6 cellular contexts compared by ENCODE assay signal in the genomic region with DNA sequence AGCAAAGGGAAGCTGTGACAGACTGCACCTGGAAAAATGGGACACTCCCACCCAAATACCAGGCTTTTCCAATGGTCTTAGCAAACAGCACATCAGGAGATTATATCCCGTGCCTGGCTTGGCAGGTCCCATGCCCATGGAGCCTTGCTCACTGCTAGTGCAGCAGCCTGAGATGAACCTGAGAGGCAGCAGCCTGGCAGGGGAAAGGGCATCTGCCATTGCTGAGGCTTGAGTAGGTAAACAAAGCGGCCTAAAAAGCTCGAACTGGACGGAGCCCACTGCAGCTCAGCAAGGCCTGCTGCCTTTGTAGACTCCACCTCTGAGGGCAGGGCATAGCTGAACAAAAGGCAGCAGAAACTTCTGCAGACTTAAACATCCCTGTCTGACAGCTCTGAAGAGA. TPM values are rescaled to one million over a fixed set of nuclear protein-coding genes. Genes with fewer than 3 reads are reported as not detected.
DNase-seq lines count a peak whose midpoint lies in the region; ATAC-seq, FAIRE-seq and TF ChIP-seq lines count a peak whose summit lies in the region.
"Not testable (repeated sequence)": the region's sequence is repeated elsewhere in the genome, so short reads cannot be mapped to it uniquely, and the experiment has no call there.
"Had no signal": no experiment of that assay in that cellular context is flagged by ENCODE, and none has a peak within 500 bp of the region (broad histone marks: within the 10 kb centered on the region; RNA-seq: fewer than 3 reads in every experiment).

No MANE protein-coding gene starts in this region.

- H3K4me3 ChIP-seq in HepG2 (replicated peaks in 1 of 3; ENCODE audit: insufficient read depth in 1 of 3, low read depth in 2 of 3, low read length in 3 of 3), result peak overlapping the region in 1 of 3 experiments; percentile 28; a peak in 1 of 6 replicates
- peak overlapping the region in 1 of 2 donors; percentile 58 for H3K4me3 ChIP-seq in neuronal stem cell (ENCODE audit: low read length in 2 of 2)

- not testable (repeated sequence) for FAIRE-seq in HepG2 (lab: Jason Lieb, UNC)

- peaks cover 23% of the 10 kb centered on the region for H3K4me1 ChIP-seq in HepG2 (ENCODE audit: insufficient read depth, low read length)
- not testable (repeated sequence) for H3K4me1 ChIP-seq in neuronal stem cell (ENCODE audit: control insufficient read depth in 2 of 2, insufficient read depth in 1 of 2, low read depth in 1 of 2, low read length in 2 of 2)

- H4K8ac ChIP-seq in neuronal stem cell (ENCODE audit: low read depth, low read length), result not testable (repeated sequence)

- H3K36me3 ChIP-seq in HepG2 (replicated peaks in 1 of 2; ENCODE audit: control insufficient read depth in 1 of 2, insufficient read depth in 2 of 2, low read length in 2 of 2); neuronal stem cell (replicated peaks in 1 of 2; ENCODE audit: control insufficient read depth in 2 of 2, insufficient read depth in 2 of 2, low read length in 2 of 2): not testable (repeated sequence)

- BruUV-seq in HepG2 (replicated peaks; lab: Mats Ljungman, UMichigan), result not testable (repeated sequence)

- not testable (repeated sequence) for H3K18ac ChIP-seq in neuronal stem cell (ENCODE audit: low read length)

- POLR2A ChIA-PET in HepG2 (lab: Yijun Ruan, JAX), result interaction anchor here (1.4 to 2.5 kb wide), 4 partner anchors 9 to 52 kb away, joined by 4 to 19 read pairs (median 4); a partner anchor contains a TSS

- not testable (repeated sequence) for TF ChIP-seq CTCF in HepG2 (CRISPR knock-in tag; IDR thresholded peaks at IDR 0.05)

- TF ChIP-seq POLR2A in HepG2 (IDR thresholded peaks at IDR 0.05; ENCODE audit: insufficient read depth in 1 of 2, low read depth in 2 of 2, low read length in 2 of 2), result not testable (repeated sequence)

- H2BK5ac ChIP-seq in neuronal stem cell (ENCODE audit: low read length), result not testable (repeated sequence)

- not testable (repeated sequence) for H4K91ac ChIP-seq in neuronal stem cell (ENCODE audit: low read depth, low read length, poor library complexity)

- H3K79me1 ChIP-seq in neuronal stem cell (ENCODE audit: low read depth, low read length), result not testable (repeated sequence)

- WGBS in HepG2 (ENCODE audit: low lambda C conversion rate), result 17% methylated on average over 1 of the region's 4 CpGs
- no CpG with 5 or more reads among the region's 4 CpGs for WGBS in neuronal stem cell (ENCODE audit: extremely low coverage in 2 of 2, insufficient read length in 2 of 2, insufficient replicate concordance in 1 of 2), 2 donors

- peak; percentile 63 for ATAC-seq in HepG2

- not testable (repeated sequence) for H3K27me3 ChIP-seq in HepG2 (ENCODE audit: control insufficient read depth in 1 of 2, insufficient read depth in 2 of 2, low read length in 2 of 2); neuronal stem cell (ENCODE audit: control insufficient read depth in 3 of 3, insufficient read depth in 3 of 3, low read depth in 1 of 3, low read length in 3 of 3)

- H3K4me2 ChIP-seq in HepG2 (ENCODE audit: low read depth, low read length), result peak overlapping the region; percentile 64
- not testable (repeated sequence) for H3K4me2 ChIP-seq in neuronal stem cell (ENCODE audit: insufficient read depth, low read length, poor library complexity, severe bottlenecking)

- intact Hi-C loops in HepG2 (cut with micrococcal nuclease; ENCODE audit: unreplicated experiment), result not testable (repeated sequence)

- CTCF ChIA-PET in HepG2 (lab: Yijun Ruan, JAX; ENCODE audit: low intra/inter-chr PET ratio, low total read pairs), result not testable (repeated sequence)

- H3K23ac ChIP-seq in neuronal stem cell (ENCODE audit: low read depth, low read length, poor library complexity), result not testable (repeated sequence)

- in situ Hi-C loops in HepG2 (cut with HindIII; ENCODE audit: extremely low pct_ligation_motif_present, low pct_unique_long_range_greater_than_20kb), result not testable (repeated sequence)

- not testable (repeated sequence) for H2AK5ac ChIP-seq in neuronal stem cell (ENCODE audit: low read depth, low read length)

- not testable (repeated sequence) for H3K27ac ChIP-seq in HepG2 (ENCODE audit: extremely low read length, insufficient read depth, low read length); neuronal stem cell (replicated peaks; ENCODE audit: low read length)

- H3K4ac ChIP-seq in neuronal stem cell (ENCODE audit: low read length), result not testable (repeated sequence)

- peak overlapping the region; percentile 17; the same call in 1 of the 2 replicates for H3K9ac ChIP-seq in HepG2 (ENCODE audit: insufficient read depth, low read depth, low read length)
- not testable (repeated sequence) for H3K9ac ChIP-seq in neuronal stem cell (ENCODE audit: low read depth, low read length, poor library complexity)

- not testable (repeated sequence) for H2AFZ ChIP-seq in HepG2 (ENCODE audit: low read length); neuronal stem cell (ENCODE audit: low read length)

- H2BK15ac ChIP-seq in neuronal stem cell (ENCODE audit: low read length), result not testable (repeated sequence)

- not testable (repeated sequence) for H2BK120ac ChIP-seq in neuronal stem cell (ENCODE audit: low read depth, low read length)

- H2BK12ac ChIP-seq in neuronal stem cell (ENCODE audit: low read length), result not testable (repeated sequence)

- H3K9me3 ChIP-seq in HepG2 (ENCODE audit: low read length), result not testable (repeated sequence)
- peaks cover 0 to 16% of the 10 kb centered on the region in 2 donors for H3K9me3 ChIP-seq in neuronal stem cell (replicated peaks in 1 of 2; ENCODE audit: control insufficient read depth in 2 of 2, insufficient read depth in 1 of 2, low read depth in 1 of 2, low read length in 2 of 2)

- TF ChIP-seq EP300 in HepG2 (IDR thresholded peaks at IDR 0.05; ENCODE audit: low read depth in 2 of 2, low read length in 2 of 2); HepG2 (CRISPR knock-in tag; IDR thresholded peaks at IDR 0.05; ENCODE audit: borderline replicate concordance): not testable (repeated sequence)

- TF ChIP-seq RAD21 in HepG2 (CRISPR knock-in tag; IDR thresholded peaks at IDR 0.05), result not testable (repeated sequence)

- not testable (repeated sequence) for DNase-seq in HepG2 (ENCODE audit: low spot score); neuronal stem cell (ENCODE audit: low spot score)

- not testable (repeated sequence) for H4K20me1 ChIP-seq in HepG2 (ENCODE audit: insufficient read depth, low read length)

- not testable (repeated sequence) for H3K79me2 ChIP-seq in HepG2 (ENCODE audit: insufficient read depth, low read length)

- peak overlapping the region; percentile 31 for H3K14ac ChIP-seq in neuronal stem cell (ENCODE audit: low read length)

RNA-seq across cellular contexts. Expression of a gene that starts 8.2 kb away (rescaled TPM):
- 269 and 290 TPM in 2 replicates for total RNA-seq in HepG2 (2016; rRNA removed; fragmentation: Illumina TruSeq; extraction: Trizol)
- 150 and 165 TPM in 2 replicates for total RNA-seq in HepG2 (2016; cell fraction: cytosol; rRNA removed; fragmentation: Illumina TruSeq; extraction: Trizol; ENCODE audit: low read depth)
- total RNA-seq in HepG2 (2016; cell fraction: insoluble cytoplasmic fraction; rRNA removed; fragmentation: Illumina TruSeq; extraction: Trizol), result 267 and 299 TPM in 2 replicates
- total RNA-seq in HepG2 (2016; cell fraction: membrane; rRNA removed; fragmentation: Illumina TruSeq; extraction: Trizol), result 228 and 296 TPM in 2 replicates
- 387 and 419 TPM in 2 replicates for total RNA-seq in HepG2 (2016; cell fraction: nucleus; rRNA removed; fragmentation: Illumina TruSeq; extraction: Trizol)
- 143 and 185 TPM in 2 replicates for polyA plus RNA-seq in HepG2 (2011; rRNA removed)
- polyA plus RNA-seq in HepG2 (2011; cell fraction: cytosol; rRNA removed), result 47.2 and 79.1 TPM in 2 replicates
- polyA plus RNA-seq in HepG2 (2011; cell fraction: nucleus; rRNA removed), result 159 and 212 TPM in 2 replicates
- 171 and 217 TPM in 2 replicates for polyA plus RNA-seq in HepG2 (2012)
- polyA plus RNA-seq in HepG2 (2016; cell fraction: cytosol; fragmentation: Illumina TruSeq; extraction: Trizol; ENCODE audit: low read depth), result 48.5 and 55.9 TPM in 2 replicates
- 208 and 209 TPM in 2 replicates for polyA plus RNA-seq in HepG2 (2016; cell fraction: insoluble cytoplasmic fraction; fragmentation: Illumina TruSeq; extraction: Trizol; ENCODE audit: low read depth)
- polyA plus RNA-seq in HepG2 (2016; cell fraction: membrane; fragmentation: Illumina TruSeq; extraction: Trizol; ENCODE audit: low read depth), result 93.0 and 107 TPM in 2 replicates
- 517 and 535 TPM in 2 replicates for polyA plus RNA-seq in HepG2 (2016; cell fraction: nucleus; fragmentation: Illumina TruSeq; extraction: Trizol; ENCODE audit: insufficient read depth, low read depth)
- 74.7 and 135 TPM in 2 replicates for polyA minus RNA-seq in HepG2 (2011; rRNA and poly(A)+ RNA removed; ENCODE audit: low replicate concordance)
- 73.7 and 80.7 TPM in 2 replicates for polyA minus RNA-seq in HepG2 (2011; cell fraction: cytosol; rRNA and poly(A)+ RNA removed)
- polyA minus RNA-seq in HepG2 (2011; cell fraction: nucleus; rRNA and poly(A)+ RNA removed), result 495 and 549 TPM in 2 replicates
- polyA plus RNA-seq in neuronal stem cell (2013, experiment 1 of 2), result 31.5 TPM
- 31.7 TPM for polyA plus RNA-seq in neuronal stem cell (2013, experiment 2 of 2)

RNA-seq across cellular contexts. Expression of a gene that starts 18.9 kb away (rescaled TPM):
- 0.09 TPM in 1 of 2 replicates, not detected in the other for total RNA-seq in HepG2 (2016; rRNA removed; fragmentation: Illumina TruSeq; extraction: Trizol)
- 0.10 TPM in 1 of 2 replicates, not detected in the other for total RNA-seq in HepG2 (2016; cell fraction: cytosol; rRNA removed; fragmentation: Illumina TruSeq; extraction: Trizol; ENCODE audit: low read depth)
- total RNA-seq in HepG2 (2016; cell fraction: insoluble cytoplasmic fraction; rRNA removed; fragmentation: Illumina TruSeq; extraction: Trizol), result 0.13 TPM in 1 of 2 replicates, not detected in the other
- 0.07 TPM in 1 of 2 replicates, not detected in the other for total RNA-seq in HepG2 (2016; cell fraction: membrane; rRNA removed; fragmentation: Illumina TruSeq; extraction: Trizol)
- 0.31 TPM in 2 replicates for total RNA-seq in HepG2 (2016; cell fraction: nucleus; rRNA removed; fragmentation: Illumina TruSeq; extraction: Trizol)
- polyA plus RNA-seq in HepG2 (2011; rRNA removed), result 0.01 TPM in 2 replicates
- polyA plus RNA-seq in HepG2 (2011; cell fraction: cytosol; rRNA removed), result not detected in 2 replicates
- 0.16 and 0.18 TPM in 2 replicates for polyA plus RNA-seq in HepG2 (2011; cell fraction: nucleus; rRNA removed)
- polyA plus RNA-seq in HepG2 (2012), result 0.05 TPM in 1 of 2 replicates, not detected in the other
- polyA plus RNA-seq in HepG2 (2016; cell fraction: cytosol; fragmentation: Illumina TruSeq; extraction: Trizol; ENCODE audit: low read depth), result not detected in 2 replicates
- not detected in 2 replicates for polyA plus RNA-seq in HepG2 (2016; cell fraction: insoluble cytoplasmic fraction; fragmentation: Illumina TruSeq; extraction: Trizol; ENCODE audit: low read depth)
- polyA plus RNA-seq in HepG2 (2016; cell fraction: membrane; fragmentation: Illumina TruSeq; extraction: Trizol; ENCODE audit: low read depth), result not detected in 2 replicates
- polyA plus RNA-seq in HepG2 (2016; cell fraction: nucleus; fragmentation: Illumina TruSeq; extraction: Trizol; ENCODE audit: insufficient read depth, low read depth), result 0.14 TPM in 1 of 2 replicates, not detected in the other
- polyA minus RNA-seq in HepG2 (2011; rRNA and poly(A)+ RNA removed; ENCODE audit: low replicate concordance), result 0.23 and 0.38 TPM in 2 replicates
- not detected in 2 replicates for polyA minus RNA-seq in HepG2 (2011; cell fraction: cytosol; rRNA and poly(A)+ RNA removed)
- 0.75 and 0.77 TPM in 2 replicates for polyA minus RNA-seq in HepG2 (2011; cell fraction: nucleus; rRNA and poly(A)+ RNA removed)
- polyA plus RNA-seq in neuronal stem cell (2013, experiment 1 of 2), result not detected
- 0.01 TPM for polyA plus RNA-seq in neuronal stem cell (2013, experiment 2 of 2)
- polyA plus RNA-seq: CD14-positive monocyte; CD4-positive, alpha-beta memory T cell; CD4-positive, CD25-positive, alpha-beta regulatory T cell; CD8-positive, alpha-beta memory T cell had no signal

RNA-seq across cellular contexts. Expression of a gene that starts 53.3 kb away (rescaled TPM):
- 92.2 and 133 TPM in 2 replicates for total RNA-seq in HepG2 (2016; rRNA removed; fragmentation: Illumina TruSeq; extraction: Trizol)
- total RNA-seq in HepG2 (2016; cell fraction: cytosol; rRNA removed; fragmentation: Illumina TruSeq; extraction: Trizol; ENCODE audit: low read depth), result 22.1 and 22.6 TPM in 2 replicates
- total RNA-seq in HepG2 (2016; cell fraction: insoluble cytoplasmic fraction; rRNA removed; fragmentation: Illumina TruSeq; extraction: Trizol), result 91.7 and 143 TPM in 2 replicates
- 24.5 and 27.9 TPM in 2 replicates for total RNA-seq in HepG2 (2016; cell fraction: membrane; rRNA removed; fragmentation: Illumina TruSeq; extraction: Trizol)
- 52.8 and 55.5 TPM in 2 replicates for total RNA-seq in HepG2 (2016; cell fraction: nucleus; rRNA removed; fragmentation: Illumina TruSeq; extraction: Trizol)
- 37.1 and 43.7 TPM in 2 replicates for polyA plus RNA-seq in HepG2 (2011; rRNA removed)
- 19.2 and 30.6 TPM in 2 replicates for polyA plus RNA-seq in HepG2 (2011; cell fraction: cytosol; rRNA removed)
- 16.8 and 25.8 TPM in 2 replicates for polyA plus RNA-seq in HepG2 (2011; cell fraction: nucleus; rRNA removed)
- polyA plus RNA-seq in HepG2 (2012), result 65.4 and 101 TPM in 2 replicates
- polyA plus RNA-seq in HepG2 (2016; cell fraction: cytosol; fragmentation: Illumina TruSeq; extraction: Trizol; ENCODE audit: low read depth), result 7.0 and 7.2 TPM in 2 replicates
- 113 and 123 TPM in 2 replicates for polyA plus RNA-seq in HepG2 (2016; cell fraction: insoluble cytoplasmic fraction; fragmentation: Illumina TruSeq; extraction: Trizol; ENCODE audit: low read depth)
- polyA plus RNA-seq in HepG2 (2016; cell fraction: membrane; fragmentation: Illumina TruSeq; extraction: Trizol; ENCODE audit: low read depth), result 14.2 and 14.7 TPM in 2 replicates
- polyA plus RNA-seq in HepG2 (2016; cell fraction: nucleus; fragmentation: Illumina TruSeq; extraction: Trizol; ENCODE audit: insufficient read depth, low read depth), result 45.9 and 47.6 TPM in 2 replicates
- polyA minus RNA-seq in HepG2 (2011; rRNA and poly(A)+ RNA removed; ENCODE audit: low replicate concordance), result 7.9 and 12.5 TPM in 2 replicates
- polyA minus RNA-seq in HepG2 (2011; cell fraction: cytosol; rRNA and poly(A)+ RNA removed), result 18.5 and 23.1 TPM in 2 replicates
- 85.0 and 85.5 TPM in 2 replicates for polyA minus RNA-seq in HepG2 (2011; cell fraction: nucleus; rRNA and poly(A)+ RNA removed)
- polyA plus RNA-seq in neuronal stem cell (2013, experiment 1 of 2), result 31.5 TPM
- 30.3 TPM for polyA plus RNA-seq in neuronal stem cell (2013, experiment 2 of 2)
